In the genomic region with DNA sequence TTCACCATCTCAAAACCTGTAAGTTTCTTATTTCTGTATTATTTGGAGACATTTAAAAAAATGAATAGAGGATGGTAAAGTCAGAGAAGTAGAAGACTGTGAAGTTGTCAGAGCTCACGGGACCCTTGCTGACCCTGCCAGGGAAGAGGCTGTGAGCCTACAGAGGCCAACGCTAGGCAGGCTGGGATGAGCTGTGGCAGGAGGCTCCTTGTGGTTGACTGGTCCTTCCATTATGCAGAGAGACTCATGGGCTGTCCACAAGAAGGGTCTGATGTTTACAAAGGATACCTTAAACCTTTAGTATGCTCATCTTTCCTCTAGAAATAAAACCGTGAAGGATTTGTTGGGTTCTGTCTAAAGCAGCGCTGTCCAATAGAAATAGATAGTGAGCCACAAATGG, we compare ENCODE assay signal across 18 cellular contexts. TPM values are rescaled to one million over a fixed set of nuclear protein-coding genes. Genes with fewer than 3 reads are reported as not detected.
A peak's percentile ranks its signal among the peaks of the same experiment; 100 is the strongest.
DNase-seq lines count a peak whose midpoint lies in the region; ATAC-seq and TF ChIP-seq lines count a peak whose summit lies in the region.
"Had no signal": no experiment of that assay in that cellular context is flagged by ENCODE, and none has a peak within 500 bp of the region (broad histone marks: within the 10 kb centered on the region; RNA-seq: fewer than 3 reads in every experiment).

No MANE protein-coding gene starts in this region.

- H3K4me3 ChIP-seq in heart right ventricle (no peak overlapping the region), upper lobe of right lung (no peak overlapping the region)
- H3K4me3 ChIP-seq: GM12878, HAP-1, K562 had no signal

- H3K4me1 Mint-ChIP-seq in CD14-positive monocyte, result peaks cover 61% of the 10 kb centered on the region

- H3K27ac ChIP-seq in heart right ventricle, result no peak overlapping the region
- no peak overlapping the region for H3K27ac ChIP-seq in upper lobe of right lung
- H3K27ac ChIP-seq: HL-60 had no signal

- peaks cover 0 to 4% (median 0%) of the 10 kb centered on the region in 7 donors for H3K9me3 Mint-ChIP-seq in CD14-positive monocyte
- H3K9me3 Mint-ChIP-seq: CD8-positive, alpha-beta T cell had no signal

- WGBS in heart right ventricle, 2 donors, result 87 to 88% methylated on average over 4 of the region's 4 CpGs

- ATAC-seq in Right ventricle myocardium superior (ENCODE audit: poor library complexity) (no peak), heart right ventricle (no peak), upper lobe of right lung (no peak), GM21515 (IDR thresholded peaks at IDR 0.05; ENCODE audit: unreplicated experiment) (no peak)
- ATAC-seq: CD8-positive, alpha-beta T cell; GM12878; K562 had no signal

- H3K4me1 ChIP-seq in heart right ventricle, result peaks cover 7 to 83% (median 52%) of the 10 kb centered on the region in 9 donors
- peaks cover 25% of the 10 kb centered on the region for H3K4me1 ChIP-seq in upper lobe of right lung
- H3K4me1 ChIP-seq: HAP-1 had no signal

- H3K9me3 ChIP-seq in heart right ventricle (no peaks in the 10 kb centered on the region), upper lobe of right lung (no peaks in the 10 kb centered on the region)

- peaks cover 0 to 5% (median 0%) of the 10 kb centered on the region in 9 donors for H3K36me3 ChIP-seq in heart right ventricle
- no peaks in the 10 kb centered on the region for H3K36me3 ChIP-seq in upper lobe of right lung
- H3K36me3 ChIP-seq: HAP-1 had no signal

- TF ChIP-seq CTCF in heart right ventricle (IDR thresholded peaks at IDR 0.05) (no peak), CD14-positive monocyte (IDR thresholded peaks at IDR 0.05) (no peak), upper lobe of right lung (IDR thresholded peaks at IDR 0.05) (no peak)

- H3K4me3 Mint-ChIP-seq in CD14-positive monocyte, result peak overlapping the region in 1 of 2 donors; percentile 17
- H3K4me3 Mint-ChIP-seq: CD8-positive, alpha-beta T cell had no signal

- H3K27me3 Mint-ChIP-seq in CD14-positive monocyte (ENCODE audit: low read depth in 3 of 3), result peaks cover under 1 to 2% (median 1%) of the 10 kb centered on the region in 3 donors

- intact Hi-C loops in Right ventricle myocardium superior (cut with DNase I), result no loop called here
- intact Hi-C loops in heart right ventricle (cut with DNase I), result loop anchor here in 2 of 10 donors (5.0 kb wide), 2 partner anchors 38 to 43 kb away; a partner anchor contains a TSS
- intact Hi-C loops in CD14-positive monocyte (cut with micrococcal nuclease), result loop anchor here in 1 of 2 donors (5.0 kb wide), 2 partner anchors 38 to 113 kb away; no protein-coding TSS in a partner anchor
- intact Hi-C loops in upper lobe of right lung (cut with DNase I), result no loop called here

- H3K36me3 Mint-ChIP-seq in CD14-positive monocyte, result peaks cover 4 to 30% of the 10 kb centered on the region in 2 donors
- H3K36me3 Mint-ChIP-seq: CD8-positive, alpha-beta T cell had no signal

- peak overlapping the region; percentile 34 to 94 (median 91) for H3K27ac Mint-ChIP-seq in CD14-positive monocyte
- H3K27ac Mint-ChIP-seq: CD8-positive, alpha-beta T cell had no signal

- DNase-seq in Right ventricle myocardium superior (peak; percentile 29), heart right ventricle (no peak), CD14-positive monocyte (ENCODE audit: low spot score) (no peak), left kidney (ENCODE audit: low read depth, low spot score) (peak; percentile 62), upper lobe of right lung (peak; percentile 50), OCI-M2 (lab: John Stamatoyannopoulos, UW; ENCODE audit: unreplicated experiment) (no peak)
- DNase-seq: ACHN; Calu3; CD8-positive, alpha-beta T cell; DMS79 treated with DMSO at 0.1 percent for 48 hours; GF-D8; IMR-90 had no signal

- H3K27me3 ChIP-seq in heart right ventricle (no peaks in the 10 kb centered on the region), upper lobe of right lung (peaks cover 4% of the 10 kb centered on the region)

RNA-seq across cellular contexts. Expression of a gene that starts 42.9 kb away (rescaled TPM):
- total RNA-seq in Right ventricle myocardium superior (50.5 TPM), heart right ventricle (10 to 100 TPM; 43.4 to 70.4 (median 52.5) TPM), upper lobe of right lung (61.2 TPM)
- polyA plus RNA-seq in heart right ventricle (10 to 100 TPM; 32.0 to 37.1 TPM), CD14-positive monocyte (100 to 1,000 TPM; 107 to 117 TPM)

RNA-seq across cellular contexts. Expression of a gene that starts 56.4 kb away (rescaled TPM):
- total RNA-seq in Right ventricle myocardium superior (0.54 TPM), heart right ventricle (1 to 10 TPM in 2 of 10 donors, under 1 TPM in 7, not detected in 1; 0.05 to 3.6 (median 0.32) TPM), upper lobe of right lung (3.7 TPM)
- polyA plus RNA-seq in heart right ventricle (under 1 TPM; 0.04 to 0.15 TPM), CD14-positive monocyte (1 to 10 TPM; 3.0 to 6.4 TPM)
- total RNA-seq: Calu3, IMR-90 had no signal
- polyA plus RNA-seq: BJ, IMR-90 had no signal

Comparison
In these comparisons a context has a peak if more than half of its experiments do, and no peak if none do; other contexts are left out.
1. DNase-seq: peak in Right ventricle myocardium superior (single experiment), left kidney (single experiment) and upper lobe of right lung (single experiment); none in heart right ventricle (0 of 2), CD14-positive monocyte (single experiment) and OCI-M2 (single experiment).